In genomic region chr16:22665048-22665797, GRCh38 we compare ENCODE assay signal across 31 cellular contexts.
"Had no signal": no experiment of that assay in that cellular context is flagged by ENCODE, and none has a peak within 500 bp of the region (broad histone marks: within the 10 kb centered on the region; RNA-seq: fewer than 3 reads in every experiment).

No MANE protein-coding gene starts in this region.

- H3K27me3 ChIP-seq: sigmoid colon had no signal

- DNase-seq: activated CD4-positive, alpha-beta T cell treated with anti-CD3 and anti-CD28 coated beads for 48 hours; activated CD4-positive, alpha-beta T cell treated with anti-CD3 and anti-CD28 coated beads, Interleukin-2, amount 50 U/mL, for 48 hours; activated naive CD4-positive, alpha-beta T cell; activated T-cell treated with anti-CD3 and anti-CD28 coated beads, Interleukin-2, amount 50 U/mL, for 48 hours; central memory CD4-positive, alpha-beta T cell; effector CD4-positive, alpha-beta T cell; gastrocnemius medialis; glutamatergic neuron; left colon; midbrain; naive thymus-derived CD8-positive, alpha-beta T cell; sigmoid colon; small intestine; stimulated activated CD4-positive, alpha-beta T cell treated with anti-CD3 and anti-CD28 coated beads, Interleukin-4, amount 100 ng/mL, for 4 hours; stimulated activated CD8-positive, alpha-beta memory T cell treated with anti-CD3 and anti-CD28 coated beads, Interleukin-4, amount 100 ng/mL, for 48 hours; stimulated activated naive CD8-positive, alpha-beta T cell treated with anti-CD3 and anti-CD28 coated beads, Interleukin-15, amount 100 ng/mL, for 72 hours; T-helper 17 cell; T1000; tibial artery; upper lobe of right lung; WERI-Rb-1 had no signal

- H3K27me3 Mint-ChIP-seq: dendritic cell treated with granulocyte-macrophage colony-stimulating factor and Interleukin-4, amounts not matched to agents 40 ng/mL and 50 ng/mL, for 4 days; memory B cell; stimulated activated memory B cell treated with anti-CD40 and anti-IgM and Interleukin-4, amounts not matched to agents 10 μg/mL and 1 μg/mL and 100 μg/mL, for 72 hours; stimulated activated naive CD8-positive, alpha-beta T cell treated with anti-CD3 and anti-CD28 coated beads, Interleukin-15, amount 100 ng/mL, for 72 hours; T-helper 17 cell had no signal

- H3K4me1 ChIP-seq: breast epithelium, gastrocnemius medialis, tibial artery, upper lobe of right lung had no signal

- H3K36me3 ChIP-seq: breast epithelium, gastrocnemius medialis, sigmoid colon, tibial artery, upper lobe of right lung, WERI-Rb-1 had no signal

- H3K27ac Mint-ChIP-seq: activated naive CD4-positive, alpha-beta T cell treated with anti-CD3 and anti-CD28 coated beads, Interleukin-2, amount 50 U/mL, for 72 hours; dendritic cell treated with granulocyte-macrophage colony-stimulating factor and Interleukin-4, amounts not matched to agents 40 ng/mL and 50 ng/mL, for 4 days; memory B cell; naive thymus-derived CD8-positive, alpha-beta T cell; stimulated activated memory B cell treated with anti-CD40 and anti-IgM and Interleukin-4, amounts not matched to agents 10 μg/mL and 1 μg/mL and 100 μg/mL, for 72 hours; stimulated activated naive CD8-positive, alpha-beta T cell treated with anti-CD3 and anti-CD28 coated beads, Interleukin-15, amount 100 ng/mL, for 72 hours; T-helper 17 cell had no signal

- H3K36me3 Mint-ChIP-seq: activated naive CD4-positive, alpha-beta T cell treated with anti-CD3 and anti-CD28 coated beads, Interleukin-2, amount 50 U/mL, for 72 hours; memory B cell; naive thymus-derived CD8-positive, alpha-beta T cell; stimulated activated memory B cell treated with anti-CD40 and anti-IgM and Interleukin-4, amounts not matched to agents 10 μg/mL and 1 μg/mL and 100 μg/mL, for 72 hours had no signal

- H3K9me3 Mint-ChIP-seq: activated naive CD4-positive, alpha-beta T cell treated with anti-CD3 and anti-CD28 coated beads, Interleukin-2, amount 50 U/mL, for 72 hours; dendritic cell treated with granulocyte-macrophage colony-stimulating factor and Interleukin-4, amounts not matched to agents 40 ng/mL and 50 ng/mL, for 4 days; memory B cell; naive thymus-derived CD8-positive, alpha-beta T cell; neural crest cell; stimulated activated memory B cell treated with anti-CD40 and anti-IgM and Interleukin-4, amounts not matched to agents 10 μg/mL and 1 μg/mL and 100 μg/mL, for 72 hours; stimulated activated naive CD8-positive, alpha-beta T cell treated with anti-CD3 and anti-CD28 coated beads, Interleukin-15, amount 100 ng/mL, for 72 hours had no signal

- H3K4me3 ChIP-seq: breast epithelium, gastrocnemius medialis, sigmoid colon, tibial artery, upper lobe of right lung had no signal

- FAIRE-seq: endometrium, keratinocyte, small intestine had no signal

- H3K27ac ChIP-seq: breast epithelium, epithelial cell of prostate, gastrocnemius medialis, tibial artery, upper lobe of right lung, WERI-Rb-1 had no signal

- ATAC-seq: activated CD4-positive, CD25-positive, alpha-beta regulatory T cell treated with anti-CD3 and anti-CD28 coated beads, Interleukin-2, amount 50 U/mL, for 24 hours; activated naive CD4-positive, alpha-beta T cell treated with anti-CD3 and anti-CD28 coated beads, Interleukin-2, amount 50 U/mL, for 72 hours; gastrocnemius medialis; left colon; naive thymus-derived CD8-positive, alpha-beta T cell; stimulated activated naive CD8-positive, alpha-beta T cell treated with anti-CD3 and anti-CD28 coated beads, Interleukin-15, amount 100 ng/mL, for 72 hours; T-helper 17 cell had no signal

- H3K4me1 Mint-ChIP-seq: memory B cell; naive thymus-derived CD8-positive, alpha-beta T cell; neural crest cell; stimulated activated memory B cell treated with anti-CD40 and anti-IgM and Interleukin-4, amounts not matched to agents 10 μg/mL and 1 μg/mL and 100 μg/mL, for 72 hours; stimulated activated naive CD8-positive, alpha-beta T cell treated with anti-CD3 and anti-CD28 coated beads, Interleukin-15, amount 100 ng/mL, for 72 hours; T-helper 17 cell had no signal

- H3K4me3 Mint-ChIP-seq: dendritic cell treated with granulocyte-macrophage colony-stimulating factor and Interleukin-4, amounts not matched to agents 40 ng/mL and 50 ng/mL, for 4 days; memory B cell; naive thymus-derived CD8-positive, alpha-beta T cell; neural crest cell; stimulated activated memory B cell treated with anti-CD40 and anti-IgM and Interleukin-4, amounts not matched to agents 10 μg/mL and 1 μg/mL and 100 μg/mL, for 72 hours; stimulated activated naive CD8-positive, alpha-beta T cell treated with anti-CD3 and anti-CD28 coated beads, Interleukin-15, amount 100 ng/mL, for 72 hours; T-helper 17 cell had no signal

- H3K9me3 ChIP-seq: gastrocnemius medialis, sigmoid colon, tibial artery, upper lobe of right lung had no signal
